ENCODE assay signal across 1 cellular context in the genomic region with DNA sequence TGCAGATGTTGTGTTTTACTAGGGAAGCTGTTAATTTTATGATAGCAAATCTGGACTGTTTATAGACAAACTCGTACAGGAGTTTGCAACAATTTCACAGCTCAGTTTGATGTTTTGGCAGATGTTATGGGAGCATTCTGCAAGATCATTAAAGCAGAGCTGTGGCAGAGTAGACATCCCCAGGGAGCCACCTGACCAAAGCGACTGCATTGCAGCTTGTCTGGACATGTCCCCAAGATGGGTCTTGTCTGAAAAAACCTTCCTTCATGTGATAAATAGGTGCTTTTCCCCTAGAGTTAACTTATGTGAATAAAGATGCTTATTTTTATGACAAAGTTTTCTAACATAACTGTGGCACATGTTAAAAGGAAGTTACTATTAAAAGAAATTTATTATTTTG.
TF ChIP-seq lines count a peak whose summit lies in the region.

No MANE protein-coding gene starts in this region.

TF ChIP-seq in H1, 55 proteins besides CTCF, POLR2A, EP300 and RAD21 (continued from another document):
- TF ChIP-seq RNF2 (IDR thresholded peaks at IDR 0.05; ENCODE audit: borderline replicate concordance, low read depth, low read length, missing control alignments, poor library complexity, severe bottlenecking) (no peak), SUZ12 (IDR thresholded peaks at IDR 0.05; ENCODE audit: low read length) (no peak), SP2 (IDR thresholded peaks at IDR 0.05; ENCODE audit: low read length) (no peak), RFX5 (IDR thresholded peaks at IDR 0.05; ENCODE audit: borderline replicate concordance, low read depth, low read length) (no peak), KDM1A (IDR thresholded peaks at IDR 0.05; ENCODE audit: borderline replicate concordance, low read length) (no peak), KDM4A (IDR thresholded peaks at IDR 0.05; ENCODE audit: low read depth, low read length, severe bottlenecking) (no peak), NANOG (IDR thresholded peaks at IDR 0.05; ENCODE audit: insufficient read depth, low read depth, low read length, poor library complexity, severe bottlenecking) (no peak), KDM5A (IDR thresholded peaks at IDR 0.05; ENCODE audit: low read length) (no peak), HDAC2 (IDR thresholded peaks at IDR 0.05; ENCODE audit: borderline replicate concordance in 1 of 2, low read depth in 2 of 2, low read length in 2 of 2) (no peak), ZNF274 (IDR thresholded peaks at IDR 0.05; ENCODE audit: borderline replicate concordance, extremely low read depth, low read length) (no peak), CTBP2 (IDR thresholded peaks at IDR 0.05; ENCODE audit: borderline replicate concordance, insufficient read depth, insufficient read length, low read length) (no peak), SIX5 (IDR thresholded peaks at IDR 0.05; ENCODE audit: low read depth, low read length) (no peak), TCF12 (IDR thresholded peaks at IDR 0.05; ENCODE audit: low read depth, low read length) (no peak), ATF3 (IDR thresholded peaks at IDR 0.05; ENCODE audit: insufficient read depth, low read depth, low read length) (no peak)
